21 cellular contexts compared by ENCODE assay signal in genomic region chr15:58384667-58385066, GRCh38. TPM values are rescaled to one million over a fixed set of nuclear protein-coding genes. Genes with fewer than 3 reads are reported as not detected.
"Had no signal": no experiment of that assay in that cellular context is flagged by ENCODE, and none has a peak within 500 bp of the region (broad histone marks: within the 10 kb centered on the region; RNA-seq: fewer than 3 reads in every experiment).

No MANE protein-coding gene starts in this region.

- H3K9me3 Mint-ChIP-seq: natural killer cell, neural crest cell had no signal

- H3K36me3 ChIP-seq: heart left ventricle, right atrium auricular region, sigmoid colon, suprapubic skin, thyroid gland, upper lobe of left lung, uterus had no signal

- H3K27ac ChIP-seq: heart left ventricle, right atrium auricular region, sigmoid colon, skin epidermis, suprapubic skin, thyroid gland, upper lobe of left lung, uterus had no signal

- H3K9me3 ChIP-seq: heart left ventricle, right atrium auricular region, sigmoid colon, suprapubic skin, thyroid gland, upper lobe of left lung, uterus had no signal

- H3K4me3 ChIP-seq: heart left ventricle, right atrium auricular region, sigmoid colon, skin epidermis, suprapubic skin, thyroid gland, upper lobe of left lung, uterus had no signal

- H3K4me3 Mint-ChIP-seq: natural killer cell, neural crest cell had no signal

- H3K27ac Mint-ChIP-seq: natural killer cell had no signal

- H3K27me3 ChIP-seq: heart left ventricle, right atrium auricular region, sigmoid colon, suprapubic skin, thyroid gland, upper lobe of left lung, uterus had no signal

- DNase-seq: effector memory CD4-positive, alpha-beta T cell; heart left ventricle; hippocampal formation; left colon; left ventricle myocardium superior; natural killer cell; posterior cingulate gyrus; sigmoid colon; stimulated activated naive CD4-positive, alpha-beta T cell; thyroid gland; upper lobe of left lung; uterus had no signal

- H3K4me1 ChIP-seq: heart left ventricle, right atrium auricular region, sigmoid colon, suprapubic skin, upper lobe of left lung, uterus had no signal

- ATAC-seq: esophagus mucosa, heart left ventricle, left colon, left ventricle myocardium superior, natural killer cell had no signal

- H3K36me3 Mint-ChIP-seq: natural killer cell had no signal

RNA-seq across cellular contexts. Expression of gene LIPC, which starts 47.1 kb away (rescaled TPM):
- total RNA-seq: esophagus mucosa, frontal cortex, lung microvascular endothelial cell, mesenteric fat pad, neural crest cell, osteocyte had no signal
